In genomic region chr1:199312626-199313025, GRCh38 we compare ENCODE assay signal across 19 cellular contexts.
"Had no signal": no experiment of that assay in that cellular context is flagged by ENCODE, and none has a peak within 500 bp of the region (broad histone marks: within the 10 kb centered on the region; RNA-seq: fewer than 3 reads in every experiment).

No MANE protein-coding gene starts in this region.

- H3K27ac ChIP-seq: adrenal gland, VCaP had no signal

- H3K4me3 ChIP-seq: adrenal gland had no signal

- H3K9me3 ChIP-seq: adrenal gland had no signal

- H3K4me1 ChIP-seq: adrenal gland had no signal

- ATAC-seq: activated CD4-positive, alpha-beta T cell treated with anti-CD3 and anti-CD28 coated beads for 36 hours; activated CD8-positive, alpha-beta T cell treated with anti-CD3 and anti-CD28 coated beads, Interleukin-2, amount 10 ng/mL, durations not matched to agents 7 days and 5 days had no signal

- DNase-seq: activated CD4-positive, alpha-beta T cell treated with anti-CD3 and anti-CD28 coated beads for 36 hours; activated CD4-positive, CD25-positive, alpha-beta regulatory T cell; activated CD8-positive, alpha-beta memory T cell treated with anti-CD3 and anti-CD28 coated beads, Interleukin-2, amount 50 U/mL, for 48 hours; activated CD8-positive, alpha-beta T cell treated with anti-CD3 and anti-CD28 coated beads, Interleukin-2, amount 10 ng/mL, durations not matched to agents 7 days and 5 days; activated naive CD4-positive, alpha-beta T cell treated with anti-CD3 and anti-CD28 coated beads, Interleukin-2, amount 50 U/mL, for 16 hours; activated naive CD8-positive, alpha-beta T cell treated with anti-CD3 and anti-CD28 coated beads, Interleukin-2, amount 10 ng/mL, durations not matched to agents 7 days and 5 days; activated T-cell treated with anti-CD3 and anti-CD28 coated beads, Interleukin-2, amount 50 U/mL, for 1 hour; adrenal gland; anterior cingulate cortex; cerebellar nuclear complex; NCI-H1105 treated with DMSO at 0.1 percent for 48 hours; NCI-H1436 treated with DMSO at 0.1 percent for 48 hours; NCI-H187 treated with DMSO at 0.1 percent for 48 hours; NCI-H2081 treated with DMSO at 0.1 percent for 48 hours; NCI-H446; NCI-H524; SIG-M5; T-helper 1 cell had no signal

- H3K27me3 ChIP-seq: adrenal gland had no signal

- H3K36me3 ChIP-seq: adrenal gland had no signal
